13 cellular contexts compared by ENCODE assay signal in the genomic region with DNA sequence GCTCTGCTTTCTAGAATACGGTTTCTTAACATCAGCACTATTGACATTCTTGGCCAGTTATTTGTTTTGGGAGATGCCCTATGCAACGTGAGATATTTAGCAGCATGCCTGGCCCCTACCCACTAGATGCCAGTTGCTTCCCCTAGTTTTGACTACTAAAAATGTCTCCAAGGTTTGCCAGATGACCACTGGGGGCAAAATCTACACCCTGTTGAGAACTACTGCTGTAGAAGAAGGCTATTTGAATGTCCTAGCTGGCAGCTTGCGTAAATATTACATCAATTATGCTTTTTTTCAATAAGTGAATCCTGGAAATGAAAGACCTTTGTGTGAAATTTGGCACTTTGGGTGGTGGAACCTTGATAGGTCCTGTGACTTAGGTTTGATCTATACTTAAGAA. TPM values are rescaled to one million over a fixed set of nuclear protein-coding genes. Genes with fewer than 3 reads are reported as not detected.
DNase-seq lines count a peak whose midpoint lies in the region; ATAC-seq, FAIRE-seq and TF ChIP-seq lines count a peak whose summit lies in the region.
"Had no signal": no experiment of that assay in that cellular context is flagged by ENCODE, and none has a peak within 500 bp of the region (broad histone marks: within the 10 kb centered on the region; RNA-seq: fewer than 3 reads in every experiment).

No MANE protein-coding gene starts in this region.

- H3K4me3 ChIP-seq in AG09309 (ENCODE audit: control insufficient read depth, low read depth, low read length) (no peak overlapping the region), fibroblast of mammary gland (ENCODE audit: control insufficient read depth, low read depth, low read length) (no peak overlapping the region)

- no peak for DNase-seq in AG09309 (ENCODE audit: low read depth)
- DNase-seq in RPMI7951 (ENCODE audit: low read depth), result peak; percentile 6
- DNase-seq in fibroblast of mammary gland (ENCODE audit: low read depth), result no peak
- DNase-seq in iPS-NIHi11 (ENCODE audit: low spot score), result no peak
- DNase-seq in D721Med (ENCODE audit: insufficient read length, low spot score), result no peak
- no peak for DNase-seq in stimulated activated naive CD4-positive, alpha-beta T cell (lab: John Stamatoyannopoulos, UW)
- DNase-seq: activated CD4-positive, alpha-beta T cell treated with anti-CD3 and anti-CD28 coated beads, Interleukin-2, amount 50 U/mL, for 1 hour; Calu3; SHP77 treated with DMSO at 0.1 percent for 48 hours; stimulated activated CD4-positive, alpha-beta T cell treated with anti-CD3 and anti-CD28 coated beads, Interleukin-2, amount 100 ng/mL, for 24 hours had no signal

- no peak for ATAC-seq in GM18867 (IDR thresholded peaks at IDR 0.05; ENCODE audit: unreplicated experiment)

- FAIRE-seq in D721Med (lab: Jason Lieb, UNC), result no peak
- FAIRE-seq: endometrium had no signal

- TF ChIP-seq CTCF in AG09309 (IDR thresholded peaks at IDR 0.05; ENCODE audit: control insufficient read depth, insufficient read depth, low read depth, low read length, missing control alignments), result peak; percentile 14
- peak; percentile 38 for TF ChIP-seq CTCF in GM12873 (IDR thresholded peaks at IDR 0.05; ENCODE audit: insufficient read depth, low read depth, low read length, missing control alignments)
- peak; percentile 21 for TF ChIP-seq CTCF in fibroblast of mammary gland (conservative IDR thresholded peaks at IDR 0.05; ENCODE audit: control insufficient read depth, insufficient read depth, low read depth, low read length)
- TF ChIP-seq CTCF in D721Med (IDR thresholded peaks at IDR 0.05; ENCODE audit: insufficient read depth, missing control alignments), result no peak

RNA-seq across cellular contexts. Expression of a gene that starts 5.0 kb away (rescaled TPM):
- 47.4 and 56.4 TPM in 2 replicates for total RNA-seq in RPMI7951 (2014; rRNA removed; shearing (Covaris generic))

RNA-seq across cellular contexts. Expression of a gene that starts 5.5 kb away (rescaled TPM):
- 14.1 and 14.5 TPM in 2 replicates for total RNA-seq in RPMI7951 (2014; rRNA removed; shearing (Covaris generic))

RNA-seq across cellular contexts. Expression of a gene that starts 58.5 kb away (rescaled TPM):
- 9.5 and 10.5 TPM in 2 replicates for total RNA-seq in RPMI7951 (2014; rRNA removed; shearing (Covaris generic))
